ENCODE assay signal across 8 cellular contexts in genomic region chr2:44169155-44169898, GRCh38. TPM values are rescaled to one million over a fixed set of nuclear protein-coding genes. Genes with fewer than 3 reads are reported as not detected.
A peak's percentile ranks its signal among the peaks of the same experiment; 100 is the strongest.
DNase-seq lines count a peak whose midpoint lies in the region; ATAC-seq and TF ChIP-seq lines count a peak whose summit lies in the region.

No MANE protein-coding gene starts in this region.

- TF ChIP-seq CTCF in SU-DHL-6 (IDR thresholded peaks at IDR 0.05; ENCODE audit: insufficient read depth, low read length, poor library complexity, severe bottlenecking) (no peak), retinal pigment epithelial cell (conservative IDR thresholded peaks at IDR 0.05; ENCODE audit: low read depth, low read length) (no peak)

- H4K20me1 ChIP-seq in SU-DHL-6 (ENCODE audit: low read depth, low read length): peaks cover 23% of the 10 kb centered on the region; the same call in 1 of the 2 replicates

- peak; percentile 74 for DNase-seq in CD1c-positive myeloid dendritic cell (ENCODE audit: extremely low spot score)
- peak; percentile 66 for DNase-seq in astrocyte of the hippocampus (ENCODE audit: low read depth, low spot score)
- DNase-seq in hypothalamus (lab: John Stamatoyannopoulos, UW): peak in 39 of 51 donors; percentile 14 to 70 (median 41)
- DNase-seq in retinal pigment epithelial cell (ENCODE audit: low read depth): no peak

- ATAC-seq in GM19351 (IDR thresholded peaks at IDR 0.05; ENCODE audit: unreplicated experiment): peak; percentile 2
- ATAC-seq in HG03469 (IDR thresholded peaks at IDR 0.05; ENCODE audit: unreplicated experiment): no peak

- peaks cover 7% of the 10 kb centered on the region; the same call in 1 of the 2 replicates for H3F3A ChIP-seq in SU-DHL-6 (ENCODE audit: insufficient read depth)

- under 1% methylated on average over 54 of the region's 54 CpGs for WGBS in HUES64

- peak overlapping the region; percentile 63 for H2AFZ ChIP-seq in SU-DHL-6 (ENCODE audit: low read depth, low read length, severe bottlenecking)

- H3K9me3 ChIP-seq in HUES64 (ENCODE audit: insufficient read depth, low read depth, low read length) (peaks cover 10% of the 10 kb centered on the region; the same call in 1 of the 2 replicates), SU-DHL-6 (ENCODE audit: insufficient read depth, low read length) (no peaks in the 10 kb centered on the region)

- no peaks in the 10 kb centered on the region for H3K27me3 ChIP-seq in HUES64 (ENCODE audit: insufficient read depth, low read length)
- no peaks in the 10 kb centered on the region for H3K27me3 ChIP-seq in SU-DHL-6 (ENCODE audit: low read length)

- H3K4me1 ChIP-seq in HUES64 (ENCODE audit: insufficient read depth, low read length): peaks cover 16% of the 10 kb centered on the region

- H3K9me2 ChIP-seq in SU-DHL-6 (replicated peaks; ENCODE audit: insufficient read depth, low read length): no peaks in the 10 kb centered on the region

- H3K9ac ChIP-seq in HUES64 (ENCODE audit: low read depth, low read length): peak overlapping the region; percentile 88
- peak overlapping the region; percentile 95 for H3K9ac ChIP-seq in SU-DHL-6 (ENCODE audit: low read length)

- H3K4me3 ChIP-seq in HUES64 (ENCODE audit: low read length): peak overlapping the region; percentile 95
- peak overlapping the region; percentile 95 for H3K4me3 ChIP-seq in SU-DHL-6 (ENCODE audit: insufficient read depth, low read length, poor library complexity, severe bottlenecking)
- H3K4me3 ChIP-seq in retinal pigment epithelial cell (ENCODE audit: low read length): peak overlapping the region; percentile 83

- H3K4me2 ChIP-seq in SU-DHL-6 (ENCODE audit: low read depth, low read length, poor library complexity, severe bottlenecking): peak overlapping the region; percentile 98

- H3K27ac ChIP-seq in HUES64 (ENCODE audit: low read depth, low read length) (peak overlapping the region; percentile 85), SU-DHL-6 (ENCODE audit: low read depth, low read length) (peak overlapping the region; percentile 81)

- peaks cover 55% of the 10 kb centered on the region for H3K79me2 ChIP-seq in SU-DHL-6 (ENCODE audit: insufficient read depth, low read length)

- no peaks in the 10 kb centered on the region for H3K36me3 ChIP-seq in HUES64 (ENCODE audit: insufficient read depth, low read length)
- H3K36me3 ChIP-seq in SU-DHL-6 (ENCODE audit: low read length): no peaks in the 10 kb centered on the region

RNA-seq across cellular contexts. Expression of gene PPM1B, which starts 0.7 kb away (rescaled TPM):
- polyA plus RNA-seq in HUES64 (2013, experiment 1 of 2): 68.0 TPM
- 63.3 TPM for polyA plus RNA-seq in HUES64 (2013, experiment 2 of 2)
